8 cellular contexts compared by ENCODE assay signal in the genomic region with DNA sequence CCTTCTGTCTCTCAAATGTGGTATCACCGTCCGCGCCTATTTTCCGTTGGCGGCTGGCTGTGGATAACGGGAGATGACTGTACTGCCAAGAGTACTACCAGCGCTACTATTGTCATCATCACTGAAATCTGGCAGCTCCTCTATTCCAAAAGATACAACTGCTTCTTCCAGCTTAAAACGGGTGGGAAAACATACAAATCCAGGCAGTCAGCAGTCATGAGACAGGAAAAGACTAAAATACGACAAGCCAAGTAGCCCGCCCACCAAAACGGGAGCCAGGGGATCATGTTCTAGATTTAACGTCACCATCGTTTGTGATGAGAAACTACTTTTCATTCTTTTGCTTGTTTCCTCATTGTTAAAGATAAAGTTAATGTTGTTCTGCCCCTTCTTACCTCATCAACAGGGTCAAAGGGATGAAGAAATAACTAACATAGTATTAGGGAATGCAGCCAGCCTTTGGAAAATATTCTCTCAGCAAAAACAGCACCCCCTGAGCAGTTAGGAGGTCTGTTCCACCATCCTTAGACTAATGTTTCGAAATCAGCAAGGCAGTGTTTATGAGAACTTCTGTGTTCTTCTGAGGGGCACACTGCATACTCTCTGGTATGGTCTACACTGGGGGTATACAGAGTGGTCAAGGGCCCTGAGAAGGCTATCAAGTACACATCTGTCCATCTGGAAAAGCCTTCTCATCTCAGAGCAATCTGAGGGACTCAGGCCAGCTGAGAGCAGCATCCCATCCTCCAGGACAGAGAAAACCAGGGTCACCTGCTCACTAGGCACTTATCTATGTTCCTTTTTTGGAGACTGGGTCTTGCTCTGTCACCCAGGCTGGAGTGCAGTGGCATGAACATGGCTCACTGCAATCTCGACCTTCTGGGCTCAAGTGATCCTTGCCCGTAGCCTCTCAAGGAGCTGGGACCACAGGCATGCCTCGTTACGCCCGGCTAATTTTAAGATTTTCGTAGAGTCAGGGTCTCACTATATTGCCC. TPM values are rescaled to one million over a fixed set of nuclear protein-coding genes. Genes with fewer than 3 reads are reported as not detected.
A peak's percentile ranks its signal among the peaks of the same experiment; 100 is the strongest.
DNase-seq lines count a peak whose midpoint lies in the region; ATAC-seq and TF ChIP-seq lines count a peak whose summit lies in the region.

No MANE protein-coding gene starts in this region.

- H3K36me3 ChIP-seq in adrenal gland (replicated peaks in 1 of 2) (peaks cover 0 to 24% of the 10 kb centered on the region in 2 donors), upper lobe of left lung (peaks cover 3 to 28% (median 11%) of the 10 kb centered on the region in 4 donors)

- intact Hi-C loops in adrenal gland (cut with DNase I), result loop anchor here (2.0 to 10.0 kb wide), 2 partner anchors 26 to 62 kb away; no protein-coding TSS in a partner anchor

- H3K27ac ChIP-seq in adrenal gland (peak overlapping the region in 3 of 5 donors; percentile 60 to 81 (median 75)), upper lobe of left lung (peak overlapping the region in 3 of 4 donors; percentile 49 to 77 (median 73))

- no peaks in the 10 kb centered on the region for H3K27me3 ChIP-seq in adrenal gland
- H3K27me3 ChIP-seq in upper lobe of left lung, result no peaks in the 10 kb centered on the region

- H3K4me1 ChIP-seq in adrenal gland (replicated peaks in 1 of 2) (peaks cover 6 to 28% of the 10 kb centered on the region in 2 donors), upper lobe of left lung (peaks cover 0 to 22% (median 12%) of the 10 kb centered on the region in 4 donors)

- no peak for TF ChIP-seq POLR2A in adrenal gland (IDR thresholded peaks at IDR 0.05)
- TF ChIP-seq POLR2A in upper lobe of left lung (IDR thresholded peaks at IDR 0.05), result no peak

- no peak for TF ChIP-seq EP300 in upper lobe of left lung (IDR thresholded peaks at IDR 0.05)

- peak overlapping the region; percentile 47 for H3K27ac Mint-ChIP-seq in nephron progenitor cell

- in situ Hi-C loops in ACHN (cut with HindIII; ENCODE audit: low pct_ligation_motif_present, low pct_unique_long_range_greater_than_20kb, low sequenced_read_pairs), result no loop called here

- H3K4me3 ChIP-seq in adrenal gland (no peak overlapping the region), fibroblast of villous mesenchyme (ENCODE audit: low read depth, low read length) (peak overlapping the region; percentile 10), upper lobe of left lung (no peak overlapping the region)

- H3K36me3 Mint-ChIP-seq in nephron progenitor cell (ENCODE audit: low read depth), result peaks cover 59% of the 10 kb centered on the region

- DNase-seq in adrenal gland, result peak in 5 of 7 donors; percentile 47 to 82 (median 51)
- DNase-seq in fibroblast of villous mesenchyme (ENCODE audit: low read depth), result peak; percentile 98
- DNase-seq in nephron progenitor cell, result no peak
- DNase-seq in upper lobe of left lung, result no peak
- no peak for DNase-seq in NCI-H128 (lab: John Stamatoyannopoulos, UW; ENCODE audit: unreplicated experiment)
- DNase-seq in NCI-H2171 (lab: John Stamatoyannopoulos, UW), result no peak
- DNase-seq in ACHN, result no peak

- peaks cover 7% of the 10 kb centered on the region for H3K9me3 Mint-ChIP-seq in nephron progenitor cell

- 67 to 79% (median 76%) methylated on average over 20 of the region's 20 CpGs for WGBS in adrenal gland, 4 donors
- 71 to 79% methylated on average over 20 of the region's 20 CpGs for WGBS in upper lobe of left lung, 2 donors

- peaks cover 28% of the 10 kb centered on the region for H3K4me1 Mint-ChIP-seq in nephron progenitor cell

- ATAC-seq in upper lobe of left lung (ENCODE audit: low FRiP score in 2 of 2) (peak; percentile 58 to 86), SK-N-SH treated with all-trans-retinoic acid at 6 μM for 48 hours (no peak)

- H3K9me3 ChIP-seq in adrenal gland (replicated peaks in 1 of 3), result no peaks in the 10 kb centered on the region
- no peaks in the 10 kb centered on the region for H3K9me3 ChIP-seq in upper lobe of left lung

- TF ChIP-seq CTCF in adrenal gland (IDR thresholded peaks at IDR 0.05) (no peak), fibroblast of villous mesenchyme (IDR thresholded peaks at IDR 0.05; ENCODE audit: insufficient read depth, low read depth, low read length) (no peak), nephron progenitor cell (IDR thresholded peaks at IDR 0.05) (no peak), upper lobe of left lung (IDR thresholded peaks at IDR 0.05) (no peak)

- H3K27me3 Mint-ChIP-seq in nephron progenitor cell (ENCODE audit: low read depth, poor library complexity), result no peaks in the 10 kb centered on the region

- H3K4me3 Mint-ChIP-seq in nephron progenitor cell, result no peak overlapping the region

TF ChIP-seq in SK-N-SH treated with all-trans-retinoic acid at 6 μM for 48 hours, 23 proteins besides CTCF, POLR2A, EP300 and RAD21:
- TF ChIP-seq ZNF70 (CRISPR knock-in tag; IDR thresholded peaks at IDR 0.05) (no peak), CSRNP3 (CRISPR knock-in tag; IDR thresholded peaks at IDR 0.05) (no peak), TOX (CRISPR knock-in tag; IDR thresholded peaks at IDR 0.05; ENCODE audit: borderline replicate concordance) (no peak), BACH2 (CRISPR knock-in tag; IDR thresholded peaks at IDR 0.05; ENCODE audit: borderline replicate concordance) (no peak), ZFP30 (CRISPR knock-in tag; IDR thresholded peaks at IDR 0.05) (no peak), TCF4 (CRISPR knock-in tag; IDR thresholded peaks at IDR 0.05; ENCODE audit: borderline replicate concordance) (no peak), ZNF8 (CRISPR knock-in tag; IDR thresholded peaks at IDR 0.05) (no peak), ARNTL (CRISPR knock-in tag; IDR thresholded peaks at IDR 0.05; ENCODE audit: borderline replicate concordance, low read depth) (no peak), GLIS3 (CRISPR knock-in tag; IDR thresholded peaks at IDR 0.05) (no peak), CSDC2 (CRISPR knock-in tag; IDR thresholded peaks at IDR 0.05) (no peak), PPARA (CRISPR knock-in tag; IDR thresholded peaks at IDR 0.05; ENCODE audit: borderline replicate concordance) (no peak), ESRRG (CRISPR knock-in tag; IDR thresholded peaks at IDR 0.05) (no peak), RARB (CRISPR knock-in tag; IDR thresholded peaks at IDR 0.05) (no peak)
- TF ChIP-seq, protein P1, sequence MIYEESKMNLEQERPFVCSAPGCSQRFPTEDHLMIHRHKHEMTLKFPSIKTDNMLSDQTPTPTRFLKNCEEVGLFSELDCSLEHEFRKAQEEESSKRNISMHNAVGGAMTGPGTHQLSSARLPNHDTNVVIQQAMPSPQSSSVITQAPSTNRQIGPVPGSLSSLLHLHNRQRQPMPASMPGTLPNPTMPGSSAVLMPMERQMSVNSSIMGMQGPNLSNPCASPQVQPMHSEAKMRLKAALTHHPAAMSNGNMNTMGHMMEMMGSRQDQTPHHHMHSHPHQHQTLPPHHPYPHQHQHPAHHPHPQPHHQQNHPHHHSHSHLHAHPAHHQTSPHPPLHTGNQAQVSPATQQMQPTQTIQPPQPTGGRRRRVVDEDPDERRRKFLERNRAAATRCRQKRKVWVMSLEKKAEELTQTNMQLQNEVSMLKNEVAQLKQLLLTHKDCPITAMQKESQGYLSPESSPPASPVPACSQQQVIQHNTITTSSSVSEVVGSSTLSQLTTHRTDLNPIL (CRISPR knock-in tag; IDR thresholded peaks at IDR 0.05; ENCODE audit: low read depth), result no peak
- TF ChIP-seq, protein P2, sequence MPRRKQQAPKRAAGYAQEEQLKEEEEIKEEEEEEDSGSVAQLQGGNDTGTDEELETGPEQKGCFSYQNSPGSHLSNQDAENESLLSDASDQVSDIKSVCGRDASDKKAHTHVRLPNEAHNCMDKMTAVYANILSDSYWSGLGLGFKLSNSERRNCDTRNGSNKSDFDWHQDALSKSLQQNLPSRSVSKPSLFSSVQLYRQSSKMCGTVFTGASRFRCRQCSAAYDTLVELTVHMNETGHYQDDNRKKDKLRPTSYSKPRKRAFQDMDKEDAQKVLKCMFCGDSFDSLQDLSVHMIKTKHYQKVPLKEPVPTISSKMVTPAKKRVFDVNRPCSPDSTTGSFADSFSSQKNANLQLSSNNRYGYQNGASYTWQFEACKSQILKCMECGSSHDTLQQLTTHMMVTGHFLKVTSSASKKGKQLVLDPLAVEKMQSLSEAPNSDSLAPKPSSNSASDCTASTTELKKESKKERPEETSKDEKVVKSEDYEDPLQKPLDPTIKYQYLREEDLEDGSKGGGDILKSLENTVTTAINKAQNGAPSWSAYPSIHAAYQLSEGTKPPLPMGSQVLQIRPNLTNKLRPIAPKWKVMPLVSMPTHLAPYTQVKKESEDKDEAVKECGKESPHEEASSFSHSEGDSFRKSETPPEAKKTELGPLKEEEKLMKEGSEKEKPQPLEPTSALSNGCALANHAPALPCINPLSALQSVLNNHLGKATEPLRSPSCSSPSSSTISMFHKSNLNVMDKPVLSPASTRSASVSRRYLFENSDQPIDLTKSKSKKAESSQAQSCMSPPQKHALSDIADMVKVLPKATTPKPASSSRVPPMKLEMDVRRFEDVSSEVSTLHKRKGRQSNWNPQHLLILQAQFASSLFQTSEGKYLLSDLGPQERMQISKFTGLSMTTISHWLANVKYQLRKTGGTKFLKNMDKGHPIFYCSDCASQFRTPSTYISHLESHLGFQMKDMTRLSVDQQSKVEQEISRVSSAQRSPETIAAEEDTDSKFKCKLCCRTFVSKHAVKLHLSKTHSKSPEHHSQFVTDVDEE (CRISPR knock-in tag; IDR thresholded peaks at IDR 0.05), result no peak
TF ChIP-seq in SK-N-SH treated with all-trans-retinoic acid at 6 μM for 48 hours: peak in this region for 0.

RNA-seq across cellular contexts. Expression of gene GNA12, which starts 47.5 kb away (rescaled TPM):
- total RNA-seq in adrenal gland (10 to 100 TPM; 34.1 to 65.1 (median 52.6) TPM), fibroblast of villous mesenchyme (41.9 and 46.2 TPM in 2 replicates), upper lobe of left lung (10 to 100 TPM; 24.0 to 52.3 (median 35.7) TPM)
- 10 to 100 TPM in 2 of 3 donors, 1 to 10 TPM in 1; 8.2 to 30.9 (median 16.9) TPM for polyA plus RNA-seq in adrenal gland

Comparison
In these comparisons a context has a peak if more than half of its experiments do, and no peak if none do; other contexts are left out.
1. DNase-seq: peak in adrenal gland (5 of 7) and fibroblast of villous mesenchyme (single experiment); none in nephron progenitor cell (single experiment), upper lobe of left lung (0 of 2), NCI-H128 (single experiment), NCI-H2171 (single experiment) and ACHN (single experiment).